9 cellular contexts compared by ENCODE assay signal in the genomic region with DNA sequence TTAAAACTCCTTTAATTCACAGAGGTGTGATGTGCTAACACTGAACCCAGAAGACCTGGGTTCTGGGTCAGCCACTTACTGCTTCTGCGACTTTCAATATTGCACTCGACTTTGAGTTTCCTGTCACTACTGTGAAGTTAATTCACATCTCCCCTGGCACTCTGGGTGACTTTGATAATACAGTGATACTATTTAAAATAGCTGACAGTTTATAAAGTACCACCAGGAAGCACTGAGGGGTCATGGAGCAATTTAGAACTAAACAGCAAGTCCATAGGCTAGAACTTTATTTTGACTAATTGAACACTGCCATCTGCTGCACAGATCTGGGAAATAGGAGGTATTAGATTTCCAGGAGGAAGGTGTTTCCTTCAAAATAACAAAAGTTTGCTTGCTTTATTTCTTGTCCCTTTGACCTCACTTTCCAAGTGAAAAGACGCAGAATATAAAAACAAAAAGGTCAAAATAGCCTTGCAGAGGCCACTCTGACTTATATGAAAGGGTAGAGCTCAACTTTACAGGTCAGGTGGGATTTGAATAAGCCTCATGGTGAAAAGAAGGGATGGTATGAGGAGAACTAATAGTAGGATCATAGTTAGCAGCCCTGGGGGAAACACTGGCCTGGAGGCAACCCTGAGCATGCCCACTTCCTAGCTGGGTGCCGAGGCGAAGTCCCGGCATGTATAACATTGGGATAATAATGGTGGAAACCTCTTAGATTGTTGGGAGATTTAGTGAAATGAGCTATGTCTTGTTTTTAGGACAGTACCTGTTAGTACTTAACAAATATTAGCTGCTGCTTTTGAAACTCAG. TPM values are rescaled to one million over a fixed set of nuclear protein-coding genes. Genes with fewer than 3 reads are reported as not detected.
DNase-seq lines count a peak whose midpoint lies in the region; ATAC-seq, FAIRE-seq and TF ChIP-seq lines count a peak whose summit lies in the region.
"Had no signal": no experiment of that assay in that cellular context is flagged by ENCODE, and none has a peak within 500 bp of the region (broad histone marks: within the 10 kb centered on the region; RNA-seq: fewer than 3 reads in every experiment).

No MANE protein-coding gene starts in this region.

- ATAC-seq in GM21717 (IDR thresholded peaks at IDR 0.05; ENCODE audit: unreplicated experiment) (no peak), sciatic nerve (no peak)

- no peaks in the 10 kb centered on the region for H3K36me3 Mint-ChIP-seq in nephron progenitor cell (ENCODE audit: low read depth)

- no peaks in the 10 kb centered on the region for H3K9me1 ChIP-seq in endothelial cell of umbilical vein (replicated peaks; ENCODE audit: control insufficient read depth, extremely low read depth, insufficient read depth, low read length)

- H4K20me1 ChIP-seq in endothelial cell of umbilical vein (replicated peaks; ENCODE audit: control insufficient read depth, extremely low read depth, insufficient read depth, low read length): no peaks in the 10 kb centered on the region

- no peaks in the 10 kb centered on the region for H3K4me1 Mint-ChIP-seq in nephron progenitor cell

- CTCF ChIA-PET in endothelial cell of umbilical vein (lab: Charles Lee): interaction anchor here (1.0 to 7.2 kb wide), 12 partner anchors 8 to 249 kb away, joined by 3 to 123 read pairs (median 6); no protein-coding TSS in a partner anchor

- H3K27me3 Mint-ChIP-seq in nephron progenitor cell (ENCODE audit: low read depth, poor library complexity): no peaks in the 10 kb centered on the region

- POLR2A ChIA-PET in endothelial cell of umbilical vein (lab: Charles Lee): interaction anchor here (1.1 kb wide), 1 partner anchor 286 kb away, joined by 3 read pairs; no protein-coding TSS in a partner anchor

- H3K27ac Mint-ChIP-seq in nephron progenitor cell: no peak overlapping the region

- intact Hi-C loops in endothelial cell of umbilical vein (cut with micrococcal nuclease) (loop anchor here (1.0 to 5.0 kb wide), 5 partner anchors 135 to 385 kb away; no protein-coding TSS in a partner anchor), lower leg skin (cut with DNase I; ENCODE audit: low total_unique reads) (no loop called here), sciatic nerve (cut with DNase I) (loop anchor here (5.0 kb wide), 1 partner anchor 242 kb away; no protein-coding TSS in a partner anchor)

- no peak overlapping the region for H3K27ac ChIP-seq in endothelial cell of umbilical vein (ENCODE audit: insufficient read depth, low read depth, low read length)

- no peak overlapping the region for H2AFZ ChIP-seq in endothelial cell of umbilical vein (ENCODE audit: low read depth, low read length)

- no peak for TF ChIP-seq POLR2A in endothelial cell of umbilical vein (IDR thresholded peaks at IDR 0.05; ENCODE audit: low read depth, low read length)
- no peak for TF ChIP-seq POLR2A in lower leg skin (IDR thresholded peaks at IDR 0.05)

- H3K9ac ChIP-seq in endothelial cell of umbilical vein (replicated peaks; ENCODE audit: extremely low read depth, insufficient read depth, low read length): no peak overlapping the region

- no peaks in the 10 kb centered on the region for H3K36me3 ChIP-seq in endothelial cell of umbilical vein (ENCODE audit: control insufficient read depth in 2 of 2, extremely low read depth in 1 of 2, insufficient read depth in 2 of 2, low read length in 2 of 2)

- FAIRE-seq in endothelial cell of umbilical vein (lab: Jason Lieb, UNC): peak; percentile 94
- FAIRE-seq: endometrium had no signal

- no peaks in the 10 kb centered on the region for H3K9me3 Mint-ChIP-seq in nephron progenitor cell

- peak; percentile 65 for DNase-seq in Ammon's horn (ENCODE audit: low spot score)
- peak; percentile 2 for DNase-seq in NCI-H82 treated with DMSO at 0.1 percent for 48 hours (lab: John Stamatoyannopoulos, UW; ENCODE audit: unreplicated experiment)
- DNase-seq in endothelial cell of umbilical vein (ENCODE audit: low read depth, low spot score): peak; percentile 60
- DNase-seq in nephron progenitor cell: no peak
- DNase-seq in lower leg skin (ENCODE audit: low spot score in 2 of 2): no peak
- DNase-seq in sciatic nerve (ENCODE audit: low spot score): no peak

- H3K4me3 ChIP-seq in endothelial cell of umbilical vein (replicated peaks in 1 of 3; ENCODE audit: insufficient read depth in 1 of 3, low read depth in 1 of 3, low read length in 3 of 3): no peak overlapping the region
- no peak overlapping the region for H3K4me3 ChIP-seq in lower leg skin (ENCODE audit: low read depth, poor library complexity, severe bottlenecking)

- no TSS peak for BruUV-seq in endothelial cell of umbilical vein (replicated peaks; lab: Mats Ljungman, UMichigan)

- no peak overlapping the region for H3K4me3 Mint-ChIP-seq in nephron progenitor cell

- peaks cover 2 to 5% of the 10 kb centered on the region in 2 experiments for H3K27me3 ChIP-seq in endothelial cell of umbilical vein (ENCODE audit: control insufficient read depth in 2 of 2, insufficient read depth in 2 of 2, low read length in 2 of 2)

- no peaks in the 10 kb centered on the region for H3K4me1 ChIP-seq in endothelial cell of umbilical vein (ENCODE audit: control insufficient read depth, extremely low read depth, insufficient read depth, low read length)

- no peak overlapping the region for H3K4me2 ChIP-seq in endothelial cell of umbilical vein (ENCODE audit: insufficient read depth, low read length)

- WGBS in lower leg skin, 2 donors: 65 to 69% methylated on average over 6 of the region's 6 CpGs

- dilution Hi-C loops in endothelial cell of umbilical vein (cut with MboI; ENCODE audit: extremely low pct_ligation_motif_present, low sequenced_read_pairs): no loop called here

- H3K79me2 ChIP-seq in endothelial cell of umbilical vein (ENCODE audit: control insufficient read depth, insufficient read depth, low read length): no peaks in the 10 kb centered on the region

- TF ChIP-seq CTCF in GM12874 (IDR thresholded peaks at IDR 0.05; ENCODE audit: insufficient read depth, low read depth, low read length) (0 out of 2 replicates have a peak, but pooled peaks have one; percentile 9), endothelial cell of umbilical vein (IDR thresholded peaks at IDR 0.05; ENCODE audit: extremely low read depth in 1 of 2, insufficient read depth in 1 of 2, low read depth in 1 of 2, low read length in 2 of 2) (peak; percentile 19 to 22), nephron progenitor cell (IDR thresholded peaks at IDR 0.05) (peak; percentile 40), lower leg skin (IDR thresholded peaks at IDR 0.05) (no peak)

- no peaks in the 10 kb centered on the region for H3K9me3 ChIP-seq in endothelial cell of umbilical vein (replicated peaks; ENCODE audit: control insufficient read depth, insufficient read depth, low read length)

TF ChIP-seq in endothelial cell of umbilical vein, 7 proteins besides CTCF, POLR2A, EP300 and RAD21:
- no peak for TF ChIP-seq JUN (IDR thresholded peaks at IDR 0.05; ENCODE audit: borderline replicate concordance, insufficient read depth, insufficient read length, low read depth)
- TF ChIP-seq MYC (IDR thresholded peaks at IDR 0.05; ENCODE audit: low read depth, low read length): no peak
- TF ChIP-seq, protein P1, sequence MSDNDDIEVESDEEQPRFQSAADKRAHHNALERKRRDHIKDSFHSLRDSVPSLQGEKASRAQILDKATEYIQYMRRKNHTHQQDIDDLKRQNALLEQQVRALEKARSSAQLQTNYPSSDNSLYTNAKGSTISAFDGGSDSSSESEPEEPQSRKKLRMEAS (IDR thresholded peaks at IDR 0.05; ENCODE audit: insufficient read depth, insufficient read length): no peak
- no peak for TF ChIP-seq EZH2 (IDR thresholded peaks at IDR 0.05; ENCODE audit: borderline replicate concordance, low read depth, low read length, severe bottlenecking)
- no peak for TF ChIP-seq POLR2AphosphoS5 (IDR thresholded peaks at IDR 0.05; ENCODE audit: insufficient read depth, low read depth, low read length)
- no peak for TF ChIP-seq FOS (IDR thresholded peaks at IDR 0.05; ENCODE audit: borderline replicate concordance, insufficient read depth, low read length)
- no peak for TF ChIP-seq GATA2 (IDR thresholded peaks at IDR 0.05; ENCODE audit: insufficient read depth, insufficient read length, low read depth, low read length)
TF ChIP-seq in endothelial cell of umbilical vein: peak in this region for 0.

RNA-seq across cellular contexts. Expression of a gene that starts 53.4 kb away (rescaled TPM):
- 28.3 and 33.5 TPM in 2 replicates for total RNA-seq in endothelial cell of umbilical vein
- polyA plus RNA-seq in endothelial cell of umbilical vein: 8.1 and 9.5 TPM in 2 replicates
- polyA plus RNA-seq in endothelial cell of umbilical vein (2011; cell fraction: cytosol; rRNA removed): 9.4 and 10.0 TPM in 2 replicates
- polyA plus RNA-seq in endothelial cell of umbilical vein (2011; cell fraction: nucleus; rRNA removed): 18.7 and 20.6 TPM in 2 replicates
- 15.2 and 17.1 TPM in 2 replicates for polyA plus RNA-seq in endothelial cell of umbilical vein (2012)
- polyA minus RNA-seq in endothelial cell of umbilical vein: 37.9 and 40.4 TPM in 2 replicates
- polyA minus RNA-seq in endothelial cell of umbilical vein (2011; cell fraction: cytosol; rRNA and poly(A)+ RNA removed): not detected
- 56.4 and 58.7 TPM in 2 replicates for polyA minus RNA-seq in endothelial cell of umbilical vein (2011; cell fraction: nucleus; rRNA and poly(A)+ RNA removed)
- total RNA-seq in lower leg skin: 10 to 100 TPM in 3 of 4 donors, 1 to 10 TPM in 1; 9.8 to 55.6 (median 26.4) TPM
- total RNA-seq in sciatic nerve: 20.3 TPM

Comparison
In these comparisons a context has a peak if more than half of its experiments do, and no peak if none do; other contexts are left out.
1. DNase-seq: peak in Ammon's horn (single experiment), NCI-H82 treated with DMSO at 0.1 percent for 48 hours (single experiment) and endothelial cell of umbilical vein (single experiment); none in nephron progenitor cell (single experiment), lower leg skin (0 of 2) and sciatic nerve (single experiment).
2. CTCF ChIP-seq: peak in GM12874 (single experiment), endothelial cell of umbilical vein (2 of 2) and nephron progenitor cell (single experiment); none in lower leg skin (0 of 3).